In the genomic region with DNA sequence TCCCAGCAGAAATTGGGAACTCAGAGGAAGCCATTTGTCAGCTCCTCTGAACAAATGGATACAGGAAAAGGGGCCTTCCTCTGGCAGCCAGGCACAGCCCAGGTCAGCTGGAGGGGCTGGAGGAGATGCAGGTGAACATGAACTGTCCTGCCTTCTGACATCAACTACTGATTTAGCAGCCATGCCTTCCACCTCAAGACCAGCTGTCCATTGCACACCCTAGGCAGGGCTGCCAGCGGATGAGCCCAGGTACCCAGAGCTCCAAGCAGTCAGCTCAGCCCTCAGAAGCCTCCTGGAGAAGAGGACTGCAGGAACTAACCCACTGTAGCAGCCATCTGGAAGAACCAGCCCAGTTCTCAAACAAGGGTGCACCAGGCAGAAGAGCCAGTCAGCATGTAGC, we compare ENCODE assay signal across 18 cellular contexts. TPM values are rescaled to one million over a fixed set of nuclear protein-coding genes. Genes with fewer than 3 reads are reported as not detected.
A peak's percentile ranks its signal among the peaks of the same experiment; 100 is the strongest.
DNase-seq lines count a peak whose midpoint lies in the region; ATAC-seq and TF ChIP-seq lines count a peak whose summit lies in the region.
"Had no signal": no experiment of that assay in that cellular context is flagged by ENCODE, and none has a peak within 500 bp of the region (broad histone marks: within the 10 kb centered on the region; RNA-seq: fewer than 3 reads in every experiment).

No MANE protein-coding gene starts in this region.

- DNase-seq in activated CD8-positive, alpha-beta memory T cell treated with anti-CD3 and anti-CD28 coated beads for 24 hours, result peak; percentile 56
- DNase-seq in activated CD8-positive, alpha-beta memory T cell treated with anti-CD3 and anti-CD28 coated beads, Interleukin-2, amount 50 U/mL, for 48 hours, result no peak
- no peak for DNase-seq in central memory CD8-positive, alpha-beta T cell (ENCODE audit: low spot score in 2 of 2)
- DNase-seq in osteocyte (ENCODE audit: extremely low spot score, unreplicated experiment), result peak; percentile 60
- DNase-seq in AML-193 (lab: John Stamatoyannopoulos, UW), result no peak
- DNase-seq in NCI-H1417 treated with DMSO at 0.1 percent for 48 hours (lab: John Stamatoyannopoulos, UW), result no peak
- no peak for DNase-seq in coronary artery (ENCODE audit: low spot score)
- DNase-seq: CD4-positive, CD25-positive, alpha-beta regulatory T cell; GF-D8; NCI-H1436; NCI-H2081 treated with DMSO at 0.1 percent for 48 hours; NCI-H526; NK-92 treated with Interleukin-12 subunit alpha and Interleukin-12 subunit beta, amount 100 ng/mL, for 24 hours; OCI-M1; RPMI8226 had no signal

- H3K4me3 Mint-ChIP-seq in central memory CD8-positive, alpha-beta T cell, result no peak overlapping the region
- no peak overlapping the region for H3K4me3 Mint-ChIP-seq in osteocyte (ENCODE audit: unreplicated experiment)
- H3K4me3 Mint-ChIP-seq: CD4-positive, CD25-positive, alpha-beta regulatory T cell; GM23338 had no signal

- H3K36me3 ChIP-seq in KOPT-K1 (ENCODE audit: insufficient read depth, low read length), result no peaks in the 10 kb centered on the region

- no peaks in the 10 kb centered on the region for H3K9me3 ChIP-seq in KOPT-K1 (ENCODE audit: insufficient read depth, low read length, poor library complexity, severe bottlenecking)

- TF ChIP-seq CTCF in osteocyte (IDR thresholded peaks at IDR 0.05), result no peak
- TF ChIP-seq CTCF in coronary artery (IDR thresholded peaks at IDR 0.05), result no peak

- no peaks in the 10 kb centered on the region for H3K9me3 Mint-ChIP-seq in central memory CD8-positive, alpha-beta T cell
- no peaks in the 10 kb centered on the region for H3K9me3 Mint-ChIP-seq in osteocyte (ENCODE audit: unreplicated experiment)
- H3K9me3 Mint-ChIP-seq: GM23338 had no signal

- peaks cover 45% of the 10 kb centered on the region for H3K4me1 Mint-ChIP-seq in central memory CD8-positive, alpha-beta T cell
- H3K4me1 Mint-ChIP-seq in osteocyte (ENCODE audit: unreplicated experiment), result peaks cover 2% of the 10 kb centered on the region
- H3K4me1 Mint-ChIP-seq: GM23338 had no signal

- ATAC-seq in central memory CD8-positive, alpha-beta T cell (replicated peaks; ENCODE audit: extremely low read depth, poor library complexity, severe bottlenecking), result no peak
- ATAC-seq: GM23338 had no signal

- H3K27me3 Mint-ChIP-seq in central memory CD8-positive, alpha-beta T cell, result no peaks in the 10 kb centered on the region
- H3K27me3 Mint-ChIP-seq in osteocyte (ENCODE audit: unreplicated experiment), result peaks cover 16% of the 10 kb centered on the region
- H3K27me3 Mint-ChIP-seq: CD4-positive, CD25-positive, alpha-beta regulatory T cell had no signal

- H3K27ac ChIP-seq in KOPT-K1 (ENCODE audit: low read depth, low read length, poor library complexity, severe bottlenecking) (peak overlapping the region; percentile 98), coronary artery (no peak overlapping the region)

- peak overlapping the region; percentile 81 for H3K27ac Mint-ChIP-seq in central memory CD8-positive, alpha-beta T cell (ENCODE audit: low read depth)
- no peak overlapping the region for H3K27ac Mint-ChIP-seq in osteocyte (ENCODE audit: unreplicated experiment)
- H3K27ac Mint-ChIP-seq: GM23338 had no signal

- H3K36me3 Mint-ChIP-seq in central memory CD8-positive, alpha-beta T cell (ENCODE audit: insufficient read depth), result peaks cover 1% of the 10 kb centered on the region
- no peaks in the 10 kb centered on the region for H3K36me3 Mint-ChIP-seq in osteocyte (ENCODE audit: unreplicated experiment)
- H3K36me3 Mint-ChIP-seq: CD4-positive, CD25-positive, alpha-beta regulatory T cell had no signal

- no peak overlapping the region for H3K4me3 ChIP-seq in coronary artery
- H3K4me3 ChIP-seq: GM23338 had no signal

RNA-seq across cellular contexts. Expression of gene GDF10, which starts 44.1 kb away (rescaled TPM):
- total RNA-seq in osteocyte, result not detected in 2 replicates
- total RNA-seq: A172; CD4-positive, CD25-positive, alpha-beta regulatory T cell had no signal

Comparison
In these comparisons a context has a peak if more than half of its experiments do, and no peak if none do; other contexts are left out.
1. DNase-seq: peak in activated CD8-positive, alpha-beta memory T cell treated with anti-CD3 and anti-CD28 coated beads for 24 hours (single experiment) and osteocyte (single experiment); none in activated CD8-positive, alpha-beta memory T cell treated with anti-CD3 and anti-CD28 coated beads, Interleukin-2, amount 50 U/mL, for 48 hours (single experiment), central memory CD8-positive, alpha-beta T cell (0 of 2), AML-193 (0 of 2), NCI-H1417 treated with DMSO at 0.1 percent for 48 hours (single experiment) and coronary artery (single experiment).